ENCODE assay signal across 14 cellular contexts in the genomic region with DNA sequence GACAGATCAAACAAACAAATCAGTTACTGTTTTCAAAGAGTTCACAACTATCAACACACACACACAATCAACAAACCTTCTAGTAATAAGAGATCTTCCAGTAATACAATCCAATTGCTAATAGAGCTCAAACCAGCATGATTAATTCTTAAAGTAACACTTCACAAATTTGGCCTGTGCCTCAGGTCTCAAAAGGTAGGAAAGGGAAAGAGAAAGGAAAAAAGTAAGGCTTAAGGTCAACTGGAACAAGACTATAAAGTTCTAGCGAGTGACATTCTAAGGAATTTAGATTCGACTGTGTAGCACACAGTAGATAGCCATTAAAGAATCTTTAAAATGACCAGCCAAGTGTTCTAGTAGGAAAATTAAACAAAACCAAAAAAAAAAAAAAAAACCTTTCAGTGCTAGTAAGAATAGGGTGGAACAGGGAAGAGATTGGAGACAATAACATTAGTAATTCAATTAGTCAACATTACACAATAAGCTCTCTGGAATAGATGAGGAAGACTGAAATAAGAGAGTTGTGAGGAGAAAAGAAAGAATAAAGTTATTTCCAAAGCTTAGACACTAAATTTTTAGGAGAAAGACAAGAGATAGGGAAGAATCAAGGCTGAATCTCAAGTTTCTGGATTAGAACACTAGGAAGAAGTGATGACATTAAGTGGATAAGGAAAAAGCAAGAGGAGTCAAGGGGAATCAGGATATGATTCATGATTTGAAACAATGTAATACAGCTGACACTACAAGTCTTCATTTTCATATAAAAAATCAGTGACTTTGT.
A peak's percentile ranks its signal among the peaks of the same experiment; 100 is the strongest.
DNase-seq lines count a peak whose midpoint lies in the region; ATAC-seq and TF ChIP-seq lines count a peak whose summit lies in the region.
"Had no signal": no experiment of that assay in that cellular context is flagged by ENCODE, and none has a peak within 500 bp of the region (broad histone marks: within the 10 kb centered on the region; RNA-seq: fewer than 3 reads in every experiment).

No MANE protein-coding gene starts in this region.

- TF ChIP-seq CTCF in epithelial cell of esophagus (IDR thresholded peaks at IDR 0.05; ENCODE audit: insufficient read depth, low read depth, low read length, missing control alignments) (no peak), CD14-positive monocyte (IDR thresholded peaks at IDR 0.05) (no peak)

- intact Hi-C loops in cardiac septum (cut with DNase I), result no loop called here
- intact Hi-C loops in CD14-positive monocyte (cut with micrococcal nuclease), result no loop called here

- peak; percentile 11 for DNase-seq in AG20443 (ENCODE audit: low spot score)
- peak; percentile 16 for DNase-seq in M059J (ENCODE audit: low read depth)
- peak; percentile 63 for DNase-seq in epithelial cell of esophagus (ENCODE audit: low read depth)
- DNase-seq in lung microvascular endothelial cell (ENCODE audit: low read depth in 2 of 2), result peak; percentile 48 to 75
- DNase-seq in activated naive CD4-positive, alpha-beta T cell treated with anti-CD3 and anti-CD28 coated beads, Interleukin-2, amount 50 U/mL, for 72 hours (ENCODE audit: low spot score in 2 of 2), result no peak
- no peak for DNase-seq in cardiac septum (ENCODE audit: low spot score)
- DNase-seq in CD14-positive monocyte (ENCODE audit: low spot score), result no peak
- no peak for DNase-seq in activated T-cell treated with anti-CD3 and anti-CD28 coated beads, Interleukin-2, amount 50 U/mL, for 1 hour
- DNase-seq: activated CD4-positive, alpha-beta T cell treated with anti-CD3 and anti-CD28 coated beads for 1 hour; NCI-H1105 treated with DMSO at 0.1 percent for 48 hours; NCI-H446 treated with DMSO at 0.1 percent for 48 hours; posterior cingulate gyrus; T-helper 17 cell had no signal

- H3K9me3 Mint-ChIP-seq in activated naive CD4-positive, alpha-beta T cell treated with anti-CD3 and anti-CD28 coated beads, Interleukin-2, amount 50 U/mL, for 72 hours, result no peaks in the 10 kb centered on the region
- peaks cover 0 to 3% (median 0%) of the 10 kb centered on the region in 7 donors for H3K9me3 Mint-ChIP-seq in CD14-positive monocyte

- H3K4me1 Mint-ChIP-seq in CD14-positive monocyte, result peaks cover 4% of the 10 kb centered on the region

- H3K27ac Mint-ChIP-seq in activated naive CD4-positive, alpha-beta T cell treated with anti-CD3 and anti-CD28 coated beads, Interleukin-2, amount 50 U/mL, for 72 hours, result no peak overlapping the region
- peak overlapping the region in 3 of 7 donors; percentile 28 to 42 (median 35) for H3K27ac Mint-ChIP-seq in CD14-positive monocyte
- H3K27ac Mint-ChIP-seq: T-helper 17 cell had no signal

- no peak overlapping the region for H3K4me3 ChIP-seq in epithelial cell of esophagus (ENCODE audit: low read length)
- H3K4me3 ChIP-seq: esophagus muscularis mucosa had no signal

- ATAC-seq in activated naive CD4-positive, alpha-beta T cell treated with anti-CD3 and anti-CD28 coated beads, Interleukin-2, amount 50 U/mL, for 72 hours, result no peak
- ATAC-seq: T-helper 17 cell had no signal

- H3K4me3 Mint-ChIP-seq in CD14-positive monocyte, result no peak overlapping the region
- H3K4me3 Mint-ChIP-seq: T-helper 17 cell had no signal

- peaks cover 0 to 6% of the 10 kb centered on the region in 2 donors for H3K36me3 Mint-ChIP-seq in activated naive CD4-positive, alpha-beta T cell treated with anti-CD3 and anti-CD28 coated beads, Interleukin-2, amount 50 U/mL, for 72 hours
- peaks cover 0 to 5% of the 10 kb centered on the region in 2 donors for H3K36me3 Mint-ChIP-seq in CD14-positive monocyte

- no peaks in the 10 kb centered on the region for H3K27me3 Mint-ChIP-seq in CD14-positive monocyte (ENCODE audit: low read depth in 3 of 3)
- H3K27me3 Mint-ChIP-seq: T-helper 17 cell had no signal

Comparison
In these comparisons a context has a peak if more than half of its experiments do, and no peak if none do; other contexts are left out.
1. DNase-seq: peak in AG20443 (single experiment), M059J (single experiment), epithelial cell of esophagus (single experiment) and lung microvascular endothelial cell (2 of 2); none in activated naive CD4-positive, alpha-beta T cell treated with anti-CD3 and anti-CD28 coated beads, Interleukin-2, amount 50 U/mL, for 72 hours (0 of 2), cardiac septum (single experiment), CD14-positive monocyte (single experiment) and activated T-cell treated with anti-CD3 and anti-CD28 coated beads, Interleukin-2, amount 50 U/mL, for 1 hour (single experiment).